ENCODE assay signal across 27 cellular contexts in the genomic region with DNA sequence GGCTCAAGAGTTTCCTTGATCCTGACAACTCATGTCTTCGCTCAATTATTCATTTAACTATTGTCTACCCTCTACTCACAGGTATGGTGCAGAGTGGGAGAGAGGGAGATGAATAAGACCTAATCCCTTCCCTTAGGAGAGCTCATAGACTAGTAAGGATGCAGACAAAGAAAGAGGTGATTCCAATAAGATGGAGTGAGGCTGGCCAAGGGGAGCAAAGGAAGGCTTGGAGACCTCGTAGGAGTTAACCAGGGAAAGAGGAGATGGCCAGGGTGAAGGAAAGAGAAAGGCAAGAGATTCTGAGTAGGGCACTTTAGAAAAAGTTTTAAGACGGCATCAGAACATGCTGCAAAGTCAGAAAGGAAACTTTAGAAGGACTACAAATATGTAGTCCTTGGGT.
"Had no signal": no experiment of that assay in that cellular context is flagged by ENCODE, and none has a peak within 500 bp of the region (broad histone marks: within the 10 kb centered on the region; RNA-seq: fewer than 3 reads in every experiment).

No MANE protein-coding gene starts in this region.

- H3K36me3 ChIP-seq: stomach, suprapubic skin, thoracic aorta, thyroid gland, tibial artery, tibial nerve, transverse colon, upper lobe of left lung, upper lobe of right lung, uterus, vagina had no signal

- FAIRE-seq: urothelium cell line had no signal

- H3K9me3 ChIP-seq: stomach, suprapubic skin, testis, thoracic aorta, thyroid gland, tibial artery, transverse colon, upper lobe of left lung, upper lobe of right lung, uterus, vagina had no signal

- DNase-seq: stimulated activated CD4-positive, alpha-beta T cell treated with anti-CD3 and anti-CD28 coated beads, Interleukin-2, amount 100 ng/mL, for 48 hours; stimulated activated CD4-positive, alpha-beta T cell treated with anti-CD3 and anti-CD28 coated beads, Interleukin-4, amount 100 ng/mL, for 1 hour; stimulated activated CD4-positive, alpha-beta T cell treated with anti-CD3 and anti-CD28 coated beads, Interleukin-4, amount 100 ng/mL, for 24 hours; stimulated activated CD4-positive, alpha-beta T cell treated with anti-CD3 and anti-CD28 coated beads, Interleukin-4, amount 100 ng/mL, for 4 hours; stimulated activated CD8-positive, alpha-beta memory T cell treated with anti-CD3 and anti-CD28 coated beads, Interleukin-4, amount 100 ng/mL, for 48 hours; stimulated activated naive B cell treated with anti-CD40 and anti-IgM and Interleukin-4, amounts not matched to agents 10 μg/mL and 1 μg/mL and 100 μg/mL, for 72 hours; stimulated activated naive CD4-positive, alpha-beta T cell; stimulated activated naive CD4-positive, alpha-beta T cell treated with Interleukin-2 at 50 U/mL for 16 hours; stimulated activated naive CD8-positive, alpha-beta T cell treated with anti-CD3 and anti-CD28 coated beads, Interleukin-15, amount 100 ng/mL, for 72 hours; stimulated activated naive CD8-positive, alpha-beta T cell treated with anti-CD3 and anti-CD28 coated beads, Interleukin-15, Interleukin-2, amounts not matched to agents 100 U/mL and 50 U/mL, for 24 hours; stomach; substantia nigra; testis; thyroid gland; tibial artery; transverse colon; trophoblast cell; upper lobe of left lung; upper lobe of right lung; uterus had no signal

- H3K27ac ChIP-seq: stomach, suprapubic skin, testis, thoracic aorta, thyroid gland, tibial artery, tibial nerve, transverse colon, upper lobe of left lung, upper lobe of right lung, uterus, vagina had no signal

- H3K27me3 ChIP-seq: stomach, suprapubic skin, testis, thyroid gland, tibial artery, tibial nerve, transverse colon, upper lobe of left lung, upper lobe of right lung, uterus, vagina had no signal

- H3K4me1 ChIP-seq: stomach, testis, thyroid gland, tibial artery, transverse colon, upper lobe of left lung, uterus, vagina had no signal

- H3K4me3 ChIP-seq: stomach, suprapubic skin, testis, thoracic aorta, thyroid gland, tibial artery, tibial nerve, transverse colon, upper lobe of left lung, upper lobe of right lung, uterus, vagina had no signal

- ATAC-seq: stimulated activated effector memory CD8-positive, alpha-beta T cell treated with anti-CD3 and anti-CD28 coated beads, Interleukin-12 subunit alpha, Interleukin-12 subunit beta, amount 100 ng/mL, for 72 hours; stimulated activated memory B cell treated with anti-CD40 and anti-IgM and Interleukin-4, amounts not matched to agents 10 μg/mL and 1 μg/mL and 100 μg/mL, for 72 hours; stimulated activated naive B cell treated with anti-CD40 and anti-IgM and Interleukin-4, amounts not matched to agents 10 μg/mL and 1 μg/mL and 100 μg/mL, for 72 hours; stimulated activated naive CD8-positive, alpha-beta T cell treated with anti-CD3 and anti-CD28 coated beads, Interleukin-15, amount 100 ng/mL, for 72 hours; stimulated activated naive CD8-positive, alpha-beta T cell treated with anti-CD3 and anti-CD28 coated beads, Interleukin-15, Interleukin-2, amounts not matched to agents 100 U/mL and 50 U/mL, for 24 hours; upper lobe of right lung had no signal
